ENCODE assay signal across 29 cellular contexts in the genomic region with DNA sequence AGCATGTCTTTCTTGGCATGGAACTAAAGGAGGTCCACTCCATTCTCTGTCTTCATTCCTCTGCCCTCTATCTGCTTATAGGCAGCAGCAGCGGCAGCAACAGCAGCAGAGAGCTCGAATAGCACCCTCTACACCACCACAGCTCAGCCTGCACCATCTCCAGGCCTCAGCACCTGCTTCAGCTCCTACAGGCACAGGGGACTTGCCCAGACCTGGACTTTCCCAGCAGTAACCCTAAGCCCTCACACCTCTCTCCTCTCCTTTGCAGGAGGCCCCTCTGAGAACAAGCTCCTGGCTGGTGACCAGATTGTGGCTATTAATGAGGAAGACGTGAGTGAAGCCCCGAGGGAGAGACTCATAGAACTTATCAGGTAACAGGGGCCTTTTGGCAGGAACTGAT.
"Had no signal": no experiment of that assay in that cellular context is flagged by ENCODE, and none has a peak within 500 bp of the region (broad histone marks: within the 10 kb centered on the region; RNA-seq: fewer than 3 reads in every experiment).

No MANE protein-coding gene starts in this region.

- H3K9me3 ChIP-seq: colonic mucosa, esophagus muscularis mucosa, esophagus squamous epithelium, gastrocnemius medialis, gastroesophageal sphincter, heart left ventricle, heart right ventricle had no signal

- H3K36me3 ChIP-seq: colonic mucosa, esophagus muscularis mucosa, esophagus squamous epithelium, gastrocnemius medialis, gastroesophageal sphincter, heart left ventricle, heart right ventricle had no signal

- H3K27ac ChIP-seq: colonic mucosa, coronary artery, dorsolateral prefrontal cortex, epithelial cell of prostate, esophagus muscularis mucosa, esophagus squamous epithelium, foreskin keratinocyte, gastrocnemius medialis, gastroesophageal sphincter, heart left ventricle, heart right ventricle had no signal

- H3K27ac Mint-ChIP-seq: dendritic cell treated with granulocyte-macrophage colony-stimulating factor and Interleukin-4, amounts not matched to agents 40 ng/mL and 50 ng/mL, for 4 days; effector memory CD8-positive, alpha-beta T cell; endodermal cell had no signal

- H3K4me3 Mint-ChIP-seq: dendritic cell treated with granulocyte-macrophage colony-stimulating factor and Interleukin-4, amounts not matched to agents 40 ng/mL and 50 ng/mL, for 4 days; effector memory CD8-positive, alpha-beta T cell; endodermal cell had no signal

- ATAC-seq: effector memory CD8-positive, alpha-beta T cell; esophagus mucosa; foreskin keratinocyte; gastrocnemius medialis; gastroesophageal sphincter; heart left ventricle; heart right ventricle had no signal

- FAIRE-seq: colon, endometrium, endothelial cell of umbilical vein, frontal cortex had no signal

- H3K4me1 ChIP-seq: colonic mucosa, esophagus muscularis mucosa, esophagus squamous epithelium, foreskin keratinocyte, gastrocnemius medialis, gastroesophageal sphincter, heart left ventricle, heart right ventricle had no signal

- DNase-seq: colonic mucosa; cortex of kidney; dermis blood vessel endothelial cell; dorsolateral prefrontal cortex; effector CD4-positive, alpha-beta T cell; effector CD8-positive, alpha-beta T cell; effector memory CD4-positive, alpha-beta T cell; effector memory CD8-positive, alpha-beta T cell; endodermal cell; erythroblast; esophagus squamous epithelium; foreskin fibroblast; foreskin keratinocyte; foreskin melanocyte; gastrocnemius medialis; glutamatergic neuron; head of caudate nucleus; heart left ventricle; heart right ventricle had no signal

- H3K9me3 Mint-ChIP-seq: dendritic cell treated with granulocyte-macrophage colony-stimulating factor and Interleukin-4, amounts not matched to agents 40 ng/mL and 50 ng/mL, for 4 days; effector memory CD8-positive, alpha-beta T cell had no signal

- H3K27me3 ChIP-seq: colonic mucosa, esophagus muscularis mucosa, esophagus squamous epithelium, gastrocnemius medialis, gastroesophageal sphincter had no signal

- H3K4me1 Mint-ChIP-seq: endodermal cell had no signal

- H3K4me3 ChIP-seq: colonic mucosa, coronary artery, dorsolateral prefrontal cortex, esophagus muscularis mucosa, esophagus squamous epithelium, gastrocnemius medialis, gastroesophageal sphincter, heart left ventricle, heart right ventricle had no signal

- H3K27me3 Mint-ChIP-seq: effector memory CD8-positive, alpha-beta T cell had no signal
